Comparison of ENCODE assay signal across 13 cellular contexts in the genomic region with DNA sequence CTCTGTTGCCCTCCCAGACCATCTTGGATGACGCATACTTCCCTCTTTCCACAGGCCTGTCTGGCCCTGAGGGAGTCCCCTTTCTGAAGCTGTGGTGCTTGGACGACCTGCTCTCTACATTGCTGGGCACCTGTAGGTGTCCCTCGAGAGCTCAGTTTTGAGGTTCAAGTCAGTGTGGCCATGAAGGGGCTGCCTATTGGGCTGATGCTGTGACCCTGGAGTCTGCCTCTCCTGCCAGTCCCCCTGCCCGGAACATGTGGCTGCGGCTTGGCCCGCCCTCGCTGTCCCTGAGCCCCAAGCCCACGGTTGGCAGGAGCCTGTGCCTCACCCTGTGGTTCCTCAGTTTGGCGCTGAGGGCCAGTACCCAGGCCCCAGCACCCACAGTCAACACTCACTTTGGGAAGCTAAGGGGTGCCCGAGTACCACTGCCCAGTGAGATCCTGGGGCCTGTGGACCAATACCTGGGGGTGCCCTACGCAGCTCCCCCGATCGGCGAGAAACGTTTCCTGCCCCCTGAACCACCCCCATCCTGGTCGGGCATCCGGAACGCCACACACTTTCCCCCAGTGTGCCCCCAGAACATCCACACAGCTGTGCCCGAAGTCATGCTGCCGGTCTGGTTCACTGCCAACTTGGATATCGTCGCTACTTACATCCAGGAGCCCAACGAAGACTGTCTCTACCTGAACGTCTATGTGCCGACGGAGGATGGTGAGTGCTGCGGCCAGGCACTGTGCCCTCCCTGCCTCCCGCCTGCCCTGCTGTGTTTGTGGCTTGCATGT. TPM values are rescaled to one million over a fixed set of nuclear protein-coding genes. Genes with fewer than 3 reads are reported as not detected.
DNase-seq lines count a peak whose midpoint lies in the region; TF ChIP-seq lines count a peak whose summit lies in the region.
"Had no signal": no experiment of that assay in that cellular context is flagged by ENCODE, and none has a peak within 500 bp of the region (broad histone marks: within the 10 kb centered on the region; RNA-seq: fewer than 3 reads in every experiment).

No MANE protein-coding gene starts in this region.

- H3K9ac ChIP-seq in OCI-LY1 (ENCODE audit: low read length) (no peak overlapping the region), neural cell (ENCODE audit: low read length) (no peak overlapping the region)

- H3K79me2 ChIP-seq in OCI-LY1 (ENCODE audit: insufficient read depth, low read length), result no peaks in the 10 kb centered on the region
- H3K79me2 ChIP-seq in neural cell (replicated peaks; ENCODE audit: insufficient read depth, low read length), result peaks cover 26% of the 10 kb centered on the region

- DNase-seq in iPS-NIHi11 (ENCODE audit: low spot score) (no peak), cortex of kidney (lab: John Stamatoyannopoulos, UW) (no peak)
- DNase-seq: activated CD4-positive, alpha-beta T cell treated with anti-CD3 and anti-CD28 coated beads for 1 hour; activated T-cell treated with anti-CD3 and anti-CD28 coated beads, Interleukin-2, amount 50 U/mL, for 4 hours; mesenchymal stem cell; NCI-H226; ovary; PC-9; stimulated activated CD4-positive, alpha-beta T cell treated with anti-CD3 and anti-CD28 coated beads, Interleukin-12 subunit alpha, Interleukin-12 subunit beta, amount 100 ng/mL, for 4 hours; tibial artery had no signal

- H3K36me3 ChIP-seq in OCI-LY1 (ENCODE audit: insufficient read depth, low read length), result peaks cover 4% of the 10 kb centered on the region; the same call in 1 of the 2 replicates
- H3K36me3 ChIP-seq in neural cell (ENCODE audit: insufficient read depth, low read length), result no peaks in the 10 kb centered on the region
- H3K36me3 ChIP-seq: ovary, tibial artery had no signal

- H2AFZ ChIP-seq in OCI-LY1 (ENCODE audit: low read length), result no peak overlapping the region
- H2AFZ ChIP-seq in neural cell (ENCODE audit: low read depth, low read length), result no peak overlapping the region
- H2AFZ ChIP-seq: PC-9 had no signal

- H3K4me1 ChIP-seq in OCI-LY1 (ENCODE audit: insufficient read depth, low read length, severe bottlenecking), result no peaks in the 10 kb centered on the region

- H4K20me1 ChIP-seq in OCI-LY1 (ENCODE audit: insufficient read depth, low read length), result no peaks in the 10 kb centered on the region
- no peaks in the 10 kb centered on the region for H4K20me1 ChIP-seq in neural cell (ENCODE audit: insufficient read depth)

- no peaks in the 10 kb centered on the region for H3K9me3 ChIP-seq in OCI-LY1 (ENCODE audit: low read length)
- H3K9me3 ChIP-seq in neural cell (ENCODE audit: low read length), result no peaks in the 10 kb centered on the region
- H3K9me3 ChIP-seq: ovary, tibial artery had no signal

- H3K27ac ChIP-seq in OCI-LY1 (ENCODE audit: low read depth, low read length, poor library complexity, severe bottlenecking) (no peak overlapping the region), neural cell (ENCODE audit: low read length) (no peak overlapping the region)
- H3K27ac ChIP-seq: C4-2B, ovary, PC-9 had no signal

- no peaks in the 10 kb centered on the region for H3F3A ChIP-seq in OCI-LY1 (ENCODE audit: insufficient read depth, low read length)
- no peaks in the 10 kb centered on the region for H3F3A ChIP-seq in neural cell (ENCODE audit: insufficient read depth, low read length, poor library complexity, severe bottlenecking)

- no peak for TF ChIP-seq RAD21 in neural cell (conservative IDR thresholded peaks at IDR 0.05)

- TF ChIP-seq EP300 in neural cell (conservative IDR thresholded peaks at IDR 0.05; ENCODE audit: poor library complexity, severe bottlenecking), result no peak

- H3K9me2 ChIP-seq in OCI-LY1 (ENCODE audit: low read depth, low read length), result no peaks in the 10 kb centered on the region
- H3K9me2 ChIP-seq in neural cell (ENCODE audit: insufficient read depth, low read length), result no peaks in the 10 kb centered on the region

- H3K27me3 ChIP-seq in OCI-LY1 (ENCODE audit: insufficient read depth, low read length) (no peaks in the 10 kb centered on the region), neural cell (ENCODE audit: insufficient read depth, low read depth, low read length) (no peaks in the 10 kb centered on the region)
- H3K27me3 ChIP-seq: ovary, tibial artery had no signal

- TF ChIP-seq CTCF in OCI-LY1 (IDR thresholded peaks at IDR 0.05; ENCODE audit: low read length), result peak; percentile 9; the same call in 1 of the 2 replicates
- TF ChIP-seq CTCF in neural cell (IDR thresholded peaks at IDR 0.05; ENCODE audit: poor library complexity, severe bottlenecking), result no peak

- H3K4me2 ChIP-seq in OCI-LY1 (ENCODE audit: low read length) (no peak overlapping the region), neural cell (ENCODE audit: low read length) (no peak overlapping the region)
- H3K4me2 ChIP-seq: PC-9 had no signal

- no peak overlapping the region for H3K4me3 ChIP-seq in OCI-LY1 (ENCODE audit: low read depth, low read length, poor library complexity, severe bottlenecking)
- H3K4me3 ChIP-seq in neural cell (ENCODE audit: low read length), result peak overlapping the region; percentile 78
- H3K4me3 ChIP-seq: ovary, PC-9, tibial artery had no signal

TF ChIP-seq in neural cell, 6 proteins besides CTCF, POLR2A, EP300 and RAD21:
- TF ChIP-seq SMC3 (conservative IDR thresholded peaks at IDR 0.05; ENCODE audit: poor library complexity), result no peak
- TF ChIP-seq EZH2 (IDR thresholded peaks at IDR 0.05; ENCODE audit: borderline replicate concordance, insufficient read depth, low read length, poor library complexity, severe bottlenecking), result no peak
- TF ChIP-seq TAF1 (IDR thresholded peaks at IDR 0.05; ENCODE audit: low read depth), result no peak
- TF ChIP-seq MXI1 (conservative IDR thresholded peaks at IDR 0.05; ENCODE audit: poor library complexity, severe bottlenecking), result no peak
- no peak for TF ChIP-seq POLR2AphosphoS5 (IDR thresholded peaks at IDR 0.05)
- TF ChIP-seq, protein P1, sequence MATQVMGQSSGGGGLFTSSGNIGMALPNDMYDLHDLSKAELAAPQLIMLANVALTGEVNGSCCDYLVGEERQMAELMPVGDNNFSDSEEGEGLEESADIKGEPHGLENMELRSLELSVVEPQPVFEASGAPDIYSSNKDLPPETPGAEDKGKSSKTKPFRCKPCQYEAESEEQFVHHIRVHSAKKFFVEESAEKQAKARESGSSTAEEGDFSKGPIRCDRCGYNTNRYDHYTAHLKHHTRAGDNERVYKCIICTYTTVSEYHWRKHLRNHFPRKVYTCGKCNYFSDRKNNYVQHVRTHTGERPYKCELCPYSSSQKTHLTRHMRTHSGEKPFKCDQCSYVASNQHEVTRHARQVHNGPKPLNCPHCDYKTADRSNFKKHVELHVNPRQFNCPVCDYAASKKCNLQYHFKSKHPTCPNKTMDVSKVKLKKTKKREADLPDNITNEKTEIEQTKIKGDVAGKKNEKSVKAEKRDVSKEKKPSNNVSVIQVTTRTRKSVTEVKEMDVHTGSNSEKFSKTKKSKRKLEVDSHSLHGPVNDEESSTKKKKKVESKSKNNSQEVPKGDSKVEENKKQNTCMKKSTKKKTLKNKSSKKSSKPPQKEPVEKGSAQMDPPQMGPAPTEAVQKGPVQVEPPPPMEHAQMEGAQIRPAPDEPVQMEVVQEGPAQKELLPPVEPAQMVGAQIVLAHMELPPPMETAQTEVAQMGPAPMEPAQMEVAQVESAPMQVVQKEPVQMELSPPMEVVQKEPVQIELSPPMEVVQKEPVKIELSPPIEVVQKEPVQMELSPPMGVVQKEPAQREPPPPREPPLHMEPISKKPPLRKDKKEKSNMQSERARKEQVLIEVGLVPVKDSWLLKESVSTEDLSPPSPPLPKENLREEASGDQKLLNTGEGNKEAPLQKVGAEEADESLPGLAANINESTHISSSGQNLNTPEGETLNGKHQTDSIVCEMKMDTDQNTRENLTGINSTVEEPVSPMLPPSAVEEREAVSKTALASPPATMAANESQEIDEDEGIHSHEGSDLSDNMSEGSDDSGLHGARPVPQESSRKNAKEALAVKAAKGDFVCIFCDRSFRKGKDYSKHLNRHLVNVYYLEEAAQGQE (IDR thresholded peaks at IDR 0.05; ENCODE audit: borderline replicate concordance), result no peak

RNA-seq across cellular contexts. Expression of gene NLGN3, which starts 3.0 kb away (rescaled TPM):
- polyA plus RNA-seq in neural cell, result 11.7 and 20.0 TPM in 2 replicates
- 26.8 and 30.3 TPM in 2 replicates for polyA minus RNA-seq in neural cell

RNA-seq across cellular contexts. Expression of gene MED12, which starts 29.3 kb away (rescaled TPM):
- polyA plus RNA-seq in neural cell, result 5.6 and 28.2 TPM in 2 replicates
- 18.4 and 23.4 TPM in 2 replicates for polyA minus RNA-seq in neural cell

RNA-seq across cellular contexts. Expression of gene IL2RG, which starts 36.3 kb away (rescaled TPM):
- not detected in 2 replicates for polyA plus RNA-seq in neural cell
- not detected in 2 replicates for polyA minus RNA-seq in neural cell

RNA-seq across cellular contexts. Expression of gene CXorf65, which starts 41.1 kb away (rescaled TPM):
- not detected in 2 replicates for polyA plus RNA-seq in neural cell
- polyA minus RNA-seq in neural cell, result not detected in 2 replicates
- polyA plus RNA-seq: ovary had no signal

RNA-seq across cellular contexts. Expression of gene FOXO4, which starts 52.0 kb away (rescaled TPM):
- 1.9 and 3.1 TPM in 2 replicates for polyA plus RNA-seq in neural cell
- polyA minus RNA-seq in neural cell, result 1.2 and 1.4 TPM in 2 replicates
